In genomic region chr5:132495672-132496630, GRCh38 we compare ENCODE assay signal across 1 cellular context.
TF ChIP-seq lines count a peak whose summit lies in the region.

No MANE protein-coding gene starts in this region.

TF ChIP-seq in A549, 52 proteins besides CTCF, POLR2A, EP300 and RAD21 (continued from another document):
- TF ChIP-seq ESRRA (IDR thresholded peaks at IDR 0.05; ENCODE audit: borderline replicate concordance, low read length) (no peak), MAX (IDR thresholded peaks at IDR 0.05) (no peak; the same call in none of the 2 replicates), FOSL2 (IDR thresholded peaks at IDR 0.05) (no peak), FOSL2 (CRISPR knock-in tag; IDR thresholded peaks at IDR 0.05) (no peak), CBX2 (IDR thresholded peaks at IDR 0.05; ENCODE audit: borderline replicate concordance, low read depth) (no peak), NFE2L2 (conservative IDR thresholded peaks at IDR 0.05; ENCODE audit: low read length) (no peak)
